Comparison of ENCODE assay signal across 8 cellular contexts in genomic region chr1:201719812-201720521, GRCh38.
DNase-seq lines count a peak whose midpoint lies in the region; ATAC-seq and TF ChIP-seq lines count a peak whose summit lies in the region.

No MANE protein-coding gene starts in this region.

- H4K20me1 ChIP-seq in fibroblast of lung (ENCODE audit: control insufficient read depth, extremely low read depth, insufficient read depth, low read length) (no peaks in the 10 kb centered on the region), neural progenitor cell (ENCODE audit: low read depth) (no peaks in the 10 kb centered on the region)

- H3K4me1 ChIP-seq in fibroblast of lung (ENCODE audit: control insufficient read depth, extremely low read depth, insufficient read depth, low read length): peaks cover 56% of the 10 kb centered on the region
- peaks cover 40% of the 10 kb centered on the region for H3K4me1 ChIP-seq in neural progenitor cell

- no peaks in the 10 kb centered on the region for H3K9me3 Mint-ChIP-seq in neural progenitor cell

- peaks cover 94% of the 10 kb centered on the region for H3K79me2 ChIP-seq in fibroblast of lung (ENCODE audit: control insufficient read depth, insufficient read depth, low read length)
- H3K79me2 ChIP-seq in neural progenitor cell (ENCODE audit: low read depth): no peaks in the 10 kb centered on the region

- H3K4me2 ChIP-seq in fibroblast of lung (ENCODE audit: extremely low read depth, insufficient read depth, low read length) (no peak overlapping the region), neural progenitor cell (peak overlapping the region; percentile 47)

- H3K9me3 ChIP-seq in fibroblast of lung (ENCODE audit: control insufficient read depth, insufficient read depth, low read depth, low read length) (no peaks in the 10 kb centered on the region), neural progenitor cell (ENCODE audit: low read depth) (no peaks in the 10 kb centered on the region)

- TF ChIP-seq CTCF in fibroblast of lung (conservative IDR thresholded peaks at IDR 0.05 in 1 of 2, IDR thresholded peaks at IDR 0.05 in 1 of 2; ENCODE audit: low read depth in 1 of 2, low read length in 2 of 2) (no peak), neural progenitor cell (IDR thresholded peaks at IDR 0.05) (no peak)

- H3K27me3 Mint-ChIP-seq in neural progenitor cell (ENCODE audit: insufficient read depth, low read depth): peaks cover 4% of the 10 kb centered on the region

- H3K27me3 ChIP-seq in fibroblast of lung (ENCODE audit: control insufficient read depth, insufficient read depth, low read length) (no peaks in the 10 kb centered on the region), neural progenitor cell (no peaks in the 10 kb centered on the region)

- DNase-seq in AG08395 (ENCODE audit: low spot score): peak; percentile 85
- DNase-seq in NCI-H82 (lab: John Stamatoyannopoulos, UW): peak; percentile 53
- peak; percentile 69 to 94 for DNase-seq in fibroblast of lung (ENCODE audit: low read depth in 2 of 2)
- DNase-seq in neural progenitor cell (ENCODE audit: low spot score): peak; percentile 78
- DNase-seq in NCI-H1105 (lab: John Stamatoyannopoulos, UW): no peak
- no peak for DNase-seq in kidney glomerular epithelial cell (lab: John Stamatoyannopoulos, UW)

- H3K27ac Mint-ChIP-seq in neural progenitor cell: peak overlapping the region; percentile 95

- peaks cover 43% of the 10 kb centered on the region for H3K4me1 Mint-ChIP-seq in neural progenitor cell

- H3K4me3 Mint-ChIP-seq in neural progenitor cell: peak overlapping the region; percentile 71

- peaks cover 17% of the 10 kb centered on the region for H3K36me3 Mint-ChIP-seq in neural progenitor cell

- H2AFZ ChIP-seq in fibroblast of lung (ENCODE audit: low read length): no peak overlapping the region
- H2AFZ ChIP-seq in neural progenitor cell (replicated peaks): no peak overlapping the region

- peak overlapping the region; percentile 9 for H3K9ac ChIP-seq in fibroblast of lung (ENCODE audit: insufficient read depth, low read length)
- no peak overlapping the region for H3K9ac ChIP-seq in neural progenitor cell

- no peak overlapping the region for H3K4me3 ChIP-seq in fibroblast of lung (replicated peaks in 1 of 4; ENCODE audit: control extremely low read depth in 1 of 4, insufficient read depth in 1 of 4, low read depth in 3 of 4, low read length in 4 of 4)
- no peak overlapping the region for H3K4me3 ChIP-seq in neural progenitor cell

- peak overlapping the region; percentile 66 for H3K27ac ChIP-seq in fibroblast of lung (ENCODE audit: insufficient read depth, low read length)
- H3K27ac ChIP-seq in neural progenitor cell: peak overlapping the region; percentile 95

- ATAC-seq in GM18861 (IDR thresholded peaks at IDR 0.05; ENCODE audit: unreplicated experiment): no peak
- no peak for ATAC-seq in GM21576 (IDR thresholded peaks at IDR 0.05; ENCODE audit: unreplicated experiment)

- peaks cover 23% of the 10 kb centered on the region for H3K36me3 ChIP-seq in fibroblast of lung (ENCODE audit: control insufficient read depth, insufficient read depth, low read length)
- H3K36me3 ChIP-seq in neural progenitor cell: no peaks in the 10 kb centered on the region

- H3F3A ChIP-seq in neural progenitor cell (ENCODE audit: low read depth): peaks cover 36% of the 10 kb centered on the region

Comparison
In these comparisons a context has a peak if more than half of its experiments do, and no peak if none do; other contexts are left out.
1. DNase-seq: peak in AG08395 (single experiment), NCI-H82 (single experiment), fibroblast of lung (2 of 2) and neural progenitor cell (single experiment); none in NCI-H1105 (single experiment) and kidney glomerular epithelial cell (single experiment).